Comparison of ENCODE assay signal across 1 cellular context in genomic region chr7:103487419-103487818, GRCh38.
TF ChIP-seq lines count a peak whose summit lies in the region.

No MANE protein-coding gene starts in this region.

TF ChIP-seq in HepG2, 621 proteins besides CTCF, POLR2A, EP300 and RAD21 (continued from another document and continues in another):
- TF ChIP-seq AHDC1 (CRISPR knock-in tag; IDR thresholded peaks at IDR 0.05; ENCODE audit: borderline replicate concordance) (peak; percentile 55; the same call in 1 of the 2 replicates), NR2F6 (IDR thresholded peaks at IDR 0.05) (peak; percentile 58), NR2F6 (CRISPR knock-in tag; IDR thresholded peaks at IDR 0.05) (no peak), ZNF234 (CRISPR knock-in tag; conservative IDR thresholded peaks at IDR 0.05) (no peak), MYNN (CRISPR knock-in tag; IDR thresholded peaks at IDR 0.05; ENCODE audit: low read depth) (no peak), ZNF766 (CRISPR knock-in tag; IDR thresholded peaks at IDR 0.05; ENCODE audit: borderline replicate concordance) (no peak), HOMEZ (CRISPR knock-in tag; IDR thresholded peaks at IDR 0.05; ENCODE audit: low read depth) (peak; percentile 26; the same call in 1 of the 2 replicates), HBP1 (CRISPR knock-in tag; IDR thresholded peaks at IDR 0.05; ENCODE audit: low read depth) (no peak), ZNF574 (CRISPR knock-in tag; IDR thresholded peaks at IDR 0.05) (no peak), ZNF761 (CRISPR knock-in tag; conservative IDR thresholded peaks at IDR 0.05) (no peak), HDAC1 (CRISPR knock-in tag; IDR thresholded peaks at IDR 0.05) (0 out of 2 replicates have a peak, but pooled peaks have one; percentile 26), TFDP1 (CRISPR knock-in tag; IDR thresholded peaks at IDR 0.05; ENCODE audit: borderline replicate concordance) (no peak), PREB (CRISPR knock-in tag; IDR thresholded peaks at IDR 0.05) (no peak), PITX1 (CRISPR knock-in tag; IDR thresholded peaks at IDR 0.05) (0 out of 2 replicates have a peak, but pooled peaks have one; percentile 42), TBP (CRISPR knock-in tag; IDR thresholded peaks at IDR 0.05) (no peak), REST (IDR thresholded peaks at IDR 0.05; ENCODE audit: borderline replicate concordance in 1 of 2, low read depth in 1 of 2, low read length in 2 of 2) (peak in 1 of 2 experiments; percentile 53; a peak in 1 of 4 replicates), ZNF484 (CRISPR knock-in tag; IDR thresholded peaks at IDR 0.05; ENCODE audit: borderline replicate concordance, low read depth) (no peak), KDM1A (CRISPR knock-in tag; IDR thresholded peaks at IDR 0.05) (no peak), SOX13 (IDR thresholded peaks at IDR 0.05) (no peak), SOX13 (CRISPR knock-in tag; conservative IDR thresholded peaks at IDR 0.05 in 1 of 2, IDR thresholded peaks at IDR 0.05 in 1 of 2) (peak in 1 of 2 experiments; percentile 17; a peak in 1 of 4 replicates), ARHGAP35 (CRISPR knock-in tag; IDR thresholded peaks at IDR 0.05; ENCODE audit: borderline replicate concordance) (no peak), ZNF773 (CRISPR knock-in tag; IDR thresholded peaks at IDR 0.05; ENCODE audit: borderline replicate concordance) (no peak), SMAD1 (CRISPR knock-in tag; IDR thresholded peaks at IDR 0.05; ENCODE audit: borderline replicate concordance, low read depth) (no peak)
- TF ChIP-seq, protein P1, sequence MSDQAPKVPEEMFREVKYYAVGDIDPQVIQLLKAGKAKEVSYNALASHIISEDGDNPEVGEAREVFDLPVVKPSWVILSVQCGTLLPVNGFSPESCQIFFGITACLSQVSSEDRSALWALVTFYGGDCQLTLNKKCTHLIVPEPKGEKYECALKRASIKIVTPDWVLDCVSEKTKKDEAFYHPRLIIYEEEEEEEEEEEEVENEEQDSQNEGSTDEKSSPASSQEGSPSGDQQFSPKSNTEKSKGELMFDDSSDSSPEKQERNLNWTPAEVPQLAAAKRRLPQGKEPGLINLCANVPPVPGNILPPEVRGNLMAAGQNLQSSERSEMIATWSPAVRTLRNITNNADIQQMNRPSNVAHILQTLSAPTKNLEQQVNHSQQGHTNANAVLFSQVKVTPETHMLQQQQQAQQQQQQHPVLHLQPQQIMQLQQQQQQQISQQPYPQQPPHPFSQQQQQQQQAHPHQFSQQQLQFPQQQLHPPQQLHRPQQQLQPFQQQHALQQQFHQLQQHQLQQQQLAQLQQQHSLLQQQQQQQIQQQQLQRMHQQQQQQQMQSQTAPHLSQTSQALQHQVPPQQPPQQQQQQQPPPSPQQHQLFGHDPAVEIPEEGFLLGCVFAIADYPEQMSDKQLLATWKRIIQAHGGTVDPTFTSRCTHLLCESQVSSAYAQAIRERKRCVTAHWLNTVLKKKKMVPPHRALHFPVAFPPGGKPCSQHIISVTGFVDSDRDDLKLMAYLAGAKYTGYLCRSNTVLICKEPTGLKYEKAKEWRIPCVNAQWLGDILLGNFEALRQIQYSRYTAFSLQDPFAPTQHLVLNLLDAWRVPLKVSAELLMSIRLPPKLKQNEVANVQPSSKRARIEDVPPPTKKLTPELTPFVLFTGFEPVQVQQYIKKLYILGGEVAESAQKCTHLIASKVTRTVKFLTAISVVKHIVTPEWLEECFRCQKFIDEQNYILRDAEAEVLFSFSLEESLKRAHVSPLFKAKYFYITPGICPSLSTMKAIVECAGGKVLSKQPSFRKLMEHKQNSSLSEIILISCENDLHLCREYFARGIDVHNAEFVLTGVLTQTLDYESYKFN (CRISPR knock-in tag; conservative IDR thresholded peaks at IDR 0.05): peak; percentile 52
- TF ChIP-seq, protein P2, sequence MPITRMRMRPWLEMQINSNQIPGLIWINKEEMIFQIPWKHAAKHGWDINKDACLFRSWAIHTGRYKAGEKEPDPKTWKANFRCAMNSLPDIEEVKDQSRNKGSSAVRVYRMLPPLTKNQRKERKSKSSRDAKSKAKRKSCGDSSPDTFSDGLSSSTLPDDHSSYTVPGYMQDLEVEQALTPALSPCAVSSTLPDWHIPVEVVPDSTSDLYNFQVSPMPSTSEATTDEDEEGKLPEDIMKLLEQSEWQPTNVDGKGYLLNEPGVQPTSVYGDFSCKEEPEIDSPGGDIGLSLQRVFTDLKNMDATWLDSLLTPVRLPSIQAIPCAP (CRISPR knock-in tag; IDR thresholded peaks at IDR 0.05; ENCODE audit: low read depth): no peak
- TF ChIP-seq, protein P3, sequence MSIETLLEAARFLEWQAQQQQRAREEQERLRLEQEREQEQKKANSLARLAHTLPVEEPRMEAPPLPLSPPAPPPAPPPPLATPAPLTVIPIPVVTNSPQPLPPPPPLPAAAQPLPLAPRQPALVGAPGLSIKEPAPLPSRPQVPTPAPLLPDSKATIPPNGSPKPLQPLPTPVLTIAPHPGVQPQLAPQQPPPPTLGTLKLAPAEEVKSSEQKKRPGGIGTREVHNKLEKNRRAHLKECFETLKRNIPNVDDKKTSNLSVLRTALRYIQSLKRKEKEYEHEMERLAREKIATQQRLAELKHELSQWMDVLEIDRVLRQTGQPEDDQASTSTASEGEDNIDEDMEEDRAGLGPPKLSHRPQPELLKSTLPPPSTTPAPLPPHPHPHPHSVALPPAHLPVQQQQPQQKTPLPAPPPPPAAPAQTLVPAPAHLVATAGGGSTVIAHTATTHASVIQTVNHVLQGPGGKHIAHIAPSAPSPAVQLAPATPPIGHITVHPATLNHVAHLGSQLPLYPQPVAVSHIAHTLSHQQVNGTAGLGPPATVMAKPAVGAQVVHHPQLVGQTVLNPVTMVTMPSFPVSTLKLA (IDR thresholded peaks at IDR 0.05): no peak
- TF ChIP-seq, protein P4, sequence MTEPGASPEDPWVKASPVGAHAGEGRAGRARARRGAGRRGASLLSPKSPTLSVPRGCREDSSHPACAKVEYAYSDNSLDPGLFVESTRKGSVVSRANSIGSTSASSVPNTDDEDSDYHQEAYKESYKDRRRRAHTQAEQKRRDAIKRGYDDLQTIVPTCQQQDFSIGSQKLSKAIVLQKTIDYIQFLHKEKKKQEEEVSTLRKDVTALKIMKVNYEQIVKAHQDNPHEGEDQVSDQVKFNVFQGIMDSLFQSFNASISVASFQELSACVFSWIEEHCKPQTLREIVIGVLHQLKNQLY (CRISPR knock-in tag; IDR thresholded peaks at IDR 0.05): no peak
